ENCODE assay signal across 6 cellular contexts in genomic region chr17:45146616-45147101, GRCh38. TPM values are rescaled to one million over a fixed set of nuclear protein-coding genes. Genes with fewer than 3 reads are reported as not detected.
DNase-seq lines count a peak whose midpoint lies in the region; ATAC-seq and TF ChIP-seq lines count a peak whose summit lies in the region.

No MANE protein-coding gene starts in this region.

- no peaks in the 10 kb centered on the region for H3K27me3 ChIP-seq in ovary

- TF ChIP-seq POLR2A in ovary (IDR thresholded peaks at IDR 0.05): no peak

- no peaks in the 10 kb centered on the region for H3K27me3 Mint-ChIP-seq in central memory CD8-positive, alpha-beta T cell

- DNase-seq in LHCN-M2 (ENCODE audit: low read depth) (peak; percentile 34), ovary (peak in 1 of 5 donors; percentile 48)
- DNase-seq in central memory CD8-positive, alpha-beta T cell (ENCODE audit: low spot score in 2 of 2): no peak
- DNase-seq in activated CD8-positive, alpha-beta memory T cell treated with anti-CD3 and anti-CD28 coated beads, Interleukin-2, amount 50 U/mL, for 48 hours: no peak

- no peaks in the 10 kb centered on the region for H3K9me3 ChIP-seq in ovary

- no peak for TF ChIP-seq EP300 in ovary (IDR thresholded peaks at IDR 0.05)

- peak overlapping the region; percentile 100 for H3K27ac Mint-ChIP-seq in central memory CD8-positive, alpha-beta T cell (ENCODE audit: low read depth)

- no peak for TF ChIP-seq CTCF in ovary (IDR thresholded peaks at IDR 0.05)

- H3K9me3 Mint-ChIP-seq in central memory CD8-positive, alpha-beta T cell: no peaks in the 10 kb centered on the region

- peak overlapping the region; percentile 95 to 97 for H3K27ac ChIP-seq in ovary

- ATAC-seq in central memory CD8-positive, alpha-beta T cell (replicated peaks; ENCODE audit: extremely low read depth, poor library complexity, severe bottlenecking): no peak
- ATAC-seq in esophagus mucosa: no peak
- ATAC-seq in HG03095 (IDR thresholded peaks at IDR 0.05; ENCODE audit: unreplicated experiment): no peak

- WGBS in ovary, 3 donors: 36 to 42% (median 41%) methylated on average over 9 of the region's 9 CpGs

- H3K4me1 Mint-ChIP-seq in central memory CD8-positive, alpha-beta T cell: peaks cover 48% of the 10 kb centered on the region

- H3K4me1 ChIP-seq in ovary (ENCODE audit: insufficient read depth): peaks cover 12% of the 10 kb centered on the region

- no peaks in the 10 kb centered on the region for H3K36me3 ChIP-seq in ovary

- H3K4me3 ChIP-seq in ovary: peak overlapping the region; percentile 76

- intact Hi-C loops in ovary (cut with DNase I): no loop called here

- peak overlapping the region; percentile 95 for H3K4me3 Mint-ChIP-seq in central memory CD8-positive, alpha-beta T cell

- peaks cover 32% of the 10 kb centered on the region for H3K36me3 Mint-ChIP-seq in central memory CD8-positive, alpha-beta T cell (ENCODE audit: insufficient read depth)

RNA-seq across cellular contexts. Expression of gene HEXIM1, which starts 1.6 kb away (rescaled TPM):
- total RNA-seq in LHCN-M2 (2014; rRNA removed) (7.2 and 11.1 TPM in 2 replicates), ovary (10 to 100 TPM; 17.0 to 37.8 (median 27.9) TPM), esophagus mucosa (22.6 TPM)
- 18.9 TPM for polyA plus RNA-seq in LHCN-M2 (2012)
- 10 to 100 TPM; 14.4 to 26.9 TPM for polyA plus RNA-seq in ovary

RNA-seq across cellular contexts. Expression of gene ACBD4, which starts 11.2 kb away (rescaled TPM):
- 3.1 and 4.4 TPM in 2 replicates for total RNA-seq in LHCN-M2 (2014; rRNA removed)
- 5.1 TPM for polyA plus RNA-seq in LHCN-M2 (2012)
- 10 to 100 TPM; 12.4 to 24.0 (median 18.5) TPM for total RNA-seq in ovary
- 10 to 100 TPM; 11.0 to 24.5 TPM for polyA plus RNA-seq in ovary
- 3.5 TPM for total RNA-seq in esophagus mucosa

RNA-seq across cellular contexts. Expression of gene PLCD3, which starts 14.3 kb away (rescaled TPM):
- 36.5 and 146 TPM in 2 replicates for total RNA-seq in LHCN-M2 (2014; rRNA removed)
- polyA plus RNA-seq in LHCN-M2 (2012): 73.9 TPM
- 100 to 1,000 TPM in 2 of 7 donors, 10 to 100 TPM in 5; 33.0 to 166 (median 84.9) TPM for total RNA-seq in ovary
- polyA plus RNA-seq in ovary: 10 to 100 TPM; 12.1 to 59.3 TPM
- 34.2 TPM for total RNA-seq in esophagus mucosa

RNA-seq across cellular contexts. Expression of gene HEXIM2, which starts 15.0 kb away (rescaled TPM):
- total RNA-seq in LHCN-M2 (2014; rRNA removed) (5.0 and 11.6 TPM in 2 replicates), ovary (1 to 10 TPM; 3.4 to 9.1 (median 5.5) TPM), esophagus mucosa (4.7 TPM)
- 6.6 TPM for polyA plus RNA-seq in LHCN-M2 (2012)
- polyA plus RNA-seq in ovary: 1 to 10 TPM; 1.7 to 8.9 TPM
